ENCODE assay signal across 17 cellular contexts in the genomic region with DNA sequence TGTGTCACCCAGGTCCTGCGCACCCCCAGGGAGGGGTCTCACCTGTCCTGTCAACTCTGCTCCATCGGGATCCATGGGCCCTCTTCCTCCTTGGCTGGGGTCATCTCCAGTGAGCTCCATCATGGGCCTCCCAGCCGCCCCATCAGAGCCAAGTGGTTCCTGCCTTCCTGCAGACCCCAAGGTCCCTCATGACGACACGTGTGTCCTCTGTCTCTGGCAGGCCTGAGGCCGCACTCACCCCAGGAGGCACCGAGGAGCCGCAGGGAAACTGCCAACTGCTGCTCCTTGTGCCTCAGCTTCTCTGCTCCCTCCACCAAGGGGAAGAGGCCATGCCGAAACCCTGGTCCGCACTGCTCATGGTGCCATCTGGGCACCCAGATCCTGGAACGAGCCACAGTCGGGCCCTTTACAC.
"Had no signal": no experiment of that assay in that cellular context is flagged by ENCODE, and none has a peak within 500 bp of the region (broad histone marks: within the 10 kb centered on the region; RNA-seq: fewer than 3 reads in every experiment).

No MANE protein-coding gene starts in this region.

- H3K27ac ChIP-seq: foreskin keratinocyte, thyroid gland had no signal

- H3K9me3 ChIP-seq: thyroid gland had no signal

- H3K27me3 ChIP-seq: thyroid gland had no signal

- ATAC-seq: activated T-cell treated with anti-CD3 and anti-CD28 coated beads, Interleukin-2, amount 50 U/mL, for 4 hours; foreskin keratinocyte had no signal

- H3K4me3 ChIP-seq: thyroid gland had no signal

- DNase-seq: activated B cell treated with CpG ODN at 0.5 μM for 24 hours; activated CD4-positive, alpha-beta T cell treated with anti-CD3 and anti-CD28 coated beads for 4 hours; activated CD4-positive, alpha-beta T cell treated with anti-CD3 and anti-CD28 coated beads, Interleukin-2, amount 50 U/mL, for 48 hours; activated CD8-positive, alpha-beta memory T cell treated with anti-CD3 and anti-CD28 coated beads, Interleukin-2, amount 50 U/mL, for 48 hours; activated naive CD4-positive, alpha-beta T cell; activated naive CD8-positive, alpha-beta T cell treated with anti-CD3 and anti-CD28 coated beads for 36 hours; activated T-cell treated with anti-CD3 and anti-CD28 coated beads, Interleukin-2, amount 50 U/mL, for 4 hours; amniotic stem cell; effector CD4-positive, alpha-beta T cell; foreskin keratinocyte; hippocampal formation; occipital lobe; retina; stimulated activated CD4-positive, alpha-beta T cell treated with anti-CD3 and anti-CD28 coated beads, Interleukin-4, amount 100 ng/mL, for 24 hours; stimulated activated naive CD4-positive, alpha-beta T cell treated with Interleukin-2 at 50 U/mL for 16 hours; T1000; thyroid gland had no signal

- H3K36me3 ChIP-seq: thyroid gland had no signal
